24 cellular contexts compared by ENCODE assay signal in the genomic region with DNA sequence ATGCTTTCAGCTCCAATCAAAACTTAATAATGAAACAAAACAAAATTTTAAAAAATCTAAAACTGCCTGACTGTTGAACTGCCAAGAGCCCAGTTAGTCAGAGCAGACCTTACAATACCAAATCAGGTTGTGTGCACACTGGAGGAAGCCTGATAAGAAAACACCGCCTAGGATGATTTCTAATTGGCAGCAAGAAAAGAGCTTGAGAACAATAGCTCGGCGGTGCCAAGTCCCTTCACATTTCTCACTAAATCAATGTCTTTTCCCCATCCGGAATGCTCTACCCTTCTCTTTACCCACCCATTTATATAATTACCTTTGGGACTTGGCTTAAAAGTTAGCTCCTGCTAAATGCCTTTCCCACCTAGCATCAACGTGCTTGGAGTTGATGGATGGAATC.
"Had no signal": no experiment of that assay in that cellular context is flagged by ENCODE, and none has a peak within 500 bp of the region (broad histone marks: within the 10 kb centered on the region; RNA-seq: fewer than 3 reads in every experiment).

No MANE protein-coding gene starts in this region.

- H3K4me3 Mint-ChIP-seq: naive thymus-derived CD4-positive, alpha-beta T cell; nephron progenitor cell; stimulated activated effector memory CD8-positive, alpha-beta T cell treated with anti-CD3 and anti-CD28 coated beads, Interleukin-12 subunit alpha, Interleukin-12 subunit beta, amount 100 ng/mL, for 72 hours had no signal

- H3K27me3 ChIP-seq: gastrocnemius medialis, hepatocyte, left lung, tibial artery, upper lobe of left lung, uterus had no signal

- H3K9ac ChIP-seq: parathyroid adenoma had no signal

- H3K27ac Mint-ChIP-seq: nephron progenitor cell; stimulated activated effector memory CD8-positive, alpha-beta T cell treated with anti-CD3 and anti-CD28 coated beads, Interleukin-12 subunit alpha, Interleukin-12 subunit beta, amount 100 ng/mL, for 72 hours had no signal

- H3K36me3 Mint-ChIP-seq: naive thymus-derived CD4-positive, alpha-beta T cell; stimulated activated effector memory CD8-positive, alpha-beta T cell treated with anti-CD3 and anti-CD28 coated beads, Interleukin-12 subunit alpha, Interleukin-12 subunit beta, amount 100 ng/mL, for 72 hours had no signal

- H3K27ac ChIP-seq: coronary artery, dorsolateral prefrontal cortex, hepatocyte, parathyroid adenoma, prostate gland, tibial artery, upper lobe of left lung had no signal

- H3K4me3 ChIP-seq: coronary artery, dorsolateral prefrontal cortex, gastrocnemius medialis, hepatocyte, left lung, lung, prostate gland, tibial artery, upper lobe of left lung, uterus had no signal

- FAIRE-seq: islet of Langerhans had no signal

- H3K4me1 Mint-ChIP-seq: naive thymus-derived CD4-positive, alpha-beta T cell; stimulated activated effector memory CD8-positive, alpha-beta T cell treated with anti-CD3 and anti-CD28 coated beads, Interleukin-12 subunit alpha, Interleukin-12 subunit beta, amount 100 ng/mL, for 72 hours had no signal

- ATAC-seq: esophagus mucosa; left lung; naive thymus-derived CD4-positive, alpha-beta T cell; stimulated activated effector memory CD8-positive, alpha-beta T cell treated with anti-CD3 and anti-CD28 coated beads, Interleukin-12 subunit alpha, Interleukin-12 subunit beta, amount 100 ng/mL, for 72 hours; stimulated activated naive CD8-positive, alpha-beta T cell treated with anti-CD3 and anti-CD28 coated beads, Interleukin-15, Interleukin-2, amounts not matched to agents 100 U/mL and 50 U/mL, for 24 hours had no signal

- DNase-seq: caudate nucleus; dorsolateral prefrontal cortex; effector CD8-positive, alpha-beta T cell; gastrocnemius medialis; glutamatergic neuron; kidney glomerular epithelial cell; left lung; naive thymus-derived CD4-positive, alpha-beta T cell; nephron progenitor cell; retina; stimulated activated CD4-positive, alpha-beta T cell treated with anti-CD3 and anti-CD28 coated beads, Interleukin-4, amount 100 ng/mL, for 1 hour; stimulated activated CD8-positive, alpha-beta memory T cell treated with anti-CD3 and anti-CD28 coated beads, Interleukin-4, amount 100 ng/mL, for 48 hours; stimulated activated naive CD8-positive, alpha-beta T cell treated with anti-CD3 and anti-CD28 coated beads, Interleukin-15, Interleukin-2, amounts not matched to agents 100 U/mL and 50 U/mL, for 24 hours; tibial artery; upper lobe of left lung had no signal

- H3K9me3 Mint-ChIP-seq: stimulated activated effector memory CD8-positive, alpha-beta T cell treated with anti-CD3 and anti-CD28 coated beads, Interleukin-12 subunit alpha, Interleukin-12 subunit beta, amount 100 ng/mL, for 72 hours had no signal

- H3K9me3 ChIP-seq: gastrocnemius medialis, prostate gland, tibial artery, upper lobe of left lung, uterus had no signal

- H3K4me1 ChIP-seq: gastrocnemius medialis, left lung, parathyroid adenoma, prostate gland, tibial artery, uterus had no signal

- H3K36me3 ChIP-seq: gastrocnemius medialis, left lung, prostate gland, tibial artery, upper lobe of left lung, uterus had no signal
